ENCODE assay signal across 23 cellular contexts in genomic region chr7:143210541-143210940, GRCh38. TPM values are rescaled to one million over a fixed set of nuclear protein-coding genes. Genes with fewer than 3 reads are reported as not detected.
DNase-seq lines count a peak whose midpoint lies in the region; FAIRE-seq and TF ChIP-seq lines count a peak whose summit lies in the region.
"Had no signal": no experiment of that assay in that cellular context is flagged by ENCODE, and none has a peak within 500 bp of the region (broad histone marks: within the 10 kb centered on the region; RNA-seq: fewer than 3 reads in every experiment).

No MANE protein-coding gene starts in this region.

- H3K4me3 ChIP-seq in bronchial epithelial cell (ENCODE audit: low read depth, low read length), result no peak overlapping the region
- H3K4me3 ChIP-seq: BLaER1 treated with 17β-estradiol and CSF1 and Interleukin-3, amounts not matched to agents 10 nM and 100 nM; HAP-1 had no signal

- DNase-seq in COLO829 (ENCODE audit: low spot score) (peak; percentile 6), bronchial epithelial cell (ENCODE audit: low read depth) (no peak), fibroblast of peridontal ligament (ENCODE audit: extremely low read depth) (peak; percentile 41), islet precursor cell (peak; percentile 80), NCI-H1694 treated with DMSO at 0.1 percent for 48 hours (lab: John Stamatoyannopoulos, UW) (no peak), GM12892 (ENCODE audit: insufficient read length) (no peak), NCI-H2171 treated with DMSO at 0.1 percent for 48 hours (lab: John Stamatoyannopoulos, UW) (no peak), AML-193 (lab: John Stamatoyannopoulos, UW) (no peak)
- DNase-seq: BE2C; Caco-2; CD4-positive, alpha-beta memory T cell; DMS153; DND-41; EL; GOT3; HFFc6 had no signal

- no peaks in the 10 kb centered on the region for H3K27me3 ChIP-seq in bronchial epithelial cell (ENCODE audit: control insufficient read depth, insufficient read depth, low read length)
- H3K27me3 ChIP-seq: BE2C had no signal

- FAIRE-seq in bronchial epithelial cell (lab: Jason Lieb, UNC) (peak; percentile 82), GM12892 (lab: Jason Lieb, UNC) (no peak)
- FAIRE-seq: A204.1, GM19239, H54 had no signal

- TF ChIP-seq CTCF in bronchial epithelial cell (IDR thresholded peaks at IDR 0.05; ENCODE audit: insufficient read depth, low read length, severe bottlenecking), result no peak

- no peaks in the 10 kb centered on the region for H3K36me3 ChIP-seq in bronchial epithelial cell (ENCODE audit: control insufficient read depth, insufficient read depth, low read length)
- H3K36me3 ChIP-seq: BE2C; BLaER1 treated with 17β-estradiol and CSF1 and Interleukin-3, amounts not matched to agents 10 nM and 100 nM; HAP-1 had no signal

- TF ChIP-seq POLR2A in GM12892 (IDR thresholded peaks at IDR 0.05; ENCODE audit: low read depth, low read length), result no peak

RNA-seq across cellular contexts. Expression of gene TAS2R40, which starts 11.3 kb away (rescaled TPM):
- total RNA-seq in bronchial epithelial cell, result not detected in 2 replicates
- polyA plus RNA-seq in GM12892 (2012; ENCODE audit: missing spikeins), result not detected
- total RNA-seq: Caco-2; CD4-positive, alpha-beta memory T cell; G401; HFFc6 had no signal
- polyA plus RNA-seq: AG04450; CD4-positive, alpha-beta memory T cell had no signal

RNA-seq across cellular contexts. Expression of gene TAS2R39, which starts 27.3 kb away (rescaled TPM):
- total RNA-seq in bronchial epithelial cell, result not detected in 2 replicates
- polyA plus RNA-seq in GM12892 (2012; ENCODE audit: missing spikeins), result not detected
- total RNA-seq: Caco-2; CD4-positive, alpha-beta memory T cell; G401; HFFc6 had no signal
- polyA plus RNA-seq: AG04450; CD4-positive, alpha-beta memory T cell had no signal

RNA-seq across cellular contexts. Expression of gene GSTK1, which starts 52.7 kb away (rescaled TPM):
- 60.6 and 69.9 TPM in 2 replicates for total RNA-seq in bronchial epithelial cell
- polyA plus RNA-seq in GM12892 (2012; ENCODE audit: missing spikeins), result 88.3 TPM

Comparison
In these comparisons a context has a peak if more than half of its experiments do, and no peak if none do; other contexts are left out.
1. DNase-seq: peak in COLO829 (single experiment), fibroblast of peridontal ligament (single experiment) and islet precursor cell (single experiment); none in bronchial epithelial cell (single experiment), NCI-H1694 treated with DMSO at 0.1 percent for 48 hours (single experiment), GM12892 (single experiment), NCI-H2171 treated with DMSO at 0.1 percent for 48 hours (single experiment) and AML-193 (0 of 2).